Comparison of ENCODE assay signal across 31 cellular contexts in genomic region chr6:36800223-36801095, GRCh38. TPM values are rescaled to one million over a fixed set of nuclear protein-coding genes. Genes with fewer than 3 reads are reported as not detected.
A peak's percentile ranks its signal among the peaks of the same experiment; 100 is the strongest.
DNase-seq lines count a peak whose midpoint lies in the region; TF ChIP-seq lines count a peak whose summit lies in the region.
"Had no signal": no experiment of that assay in that cellular context is flagged by ENCODE, and none has a peak within 500 bp of the region (broad histone marks: within the 10 kb centered on the region; RNA-seq: fewer than 3 reads in every experiment).

No MANE protein-coding gene starts in this region.

- H4K20me1 ChIP-seq in Karpas-422 (ENCODE audit: insufficient read depth, low read depth, low read length) (no peaks in the 10 kb centered on the region), neural progenitor cell (ENCODE audit: low read depth) (no peaks in the 10 kb centered on the region)
- H4K20me1 ChIP-seq: BLaER1 treated with 17β-estradiol and CSF1 and Interleukin-3, amounts not matched to agents 10 nM and 100 nM had no signal

- whole genome bisulfite sequencing in stomach, 5 donors: 69 to 80% (median 73%) methylated on average over 10 of the region's 10 CpGs

- no peak overlapping the region for H2AFZ ChIP-seq in Karpas-422 (ENCODE audit: low read length)
- H2AFZ ChIP-seq in neural progenitor cell (replicated peaks): no peak overlapping the region

- TF ChIP-seq POLR2A in stomach (IDR thresholded peaks at IDR 0.05): no peak

- H3K9ac ChIP-seq in Karpas-422 (ENCODE audit: low read length): no peak overlapping the region
- no peak overlapping the region for H3K9ac ChIP-seq in neural progenitor cell
- H3K9ac ChIP-seq: BLaER1 treated with 17β-estradiol and CSF1 and Interleukin-3, amounts not matched to agents 10 nM and 100 nM had no signal

- H3K9me3 Mint-ChIP-seq in neural progenitor cell: no peaks in the 10 kb centered on the region
- H3K9me3 Mint-ChIP-seq: T-helper 1 cell treated with Interleukin-12 subunit alpha and Interleukin-12 subunit beta and Interleukin-4 antibody, amounts not matched to agents 30 μg/mL and 1 μg/mL, for 36 hours had no signal

- H3K27me3 Mint-ChIP-seq in neural progenitor cell (ENCODE audit: insufficient read depth, low read depth): peaks cover 8% of the 10 kb centered on the region
- H3K27me3 Mint-ChIP-seq: activated naive CD8-positive, alpha-beta T cell had no signal

- TF ChIP-seq EP300 in stomach (IDR thresholded peaks at IDR 0.05): no peak

- peaks cover 9% of the 10 kb centered on the region for H3F3A ChIP-seq in neural progenitor cell (ENCODE audit: low read depth)

- H3K36me3 Mint-ChIP-seq in neural progenitor cell: no peaks in the 10 kb centered on the region
- H3K36me3 Mint-ChIP-seq: activated naive CD8-positive, alpha-beta T cell had no signal

- intact Hi-C loops in stomach (cut with DNase I; ENCODE audit: low total_unique reads): no loop called here

- H3K4me3 ChIP-seq in Karpas-422 (ENCODE audit: low read length): no peak overlapping the region
- no peak overlapping the region for H3K4me3 ChIP-seq in neural progenitor cell
- H3K4me3 ChIP-seq in SJCRH30: no peak overlapping the region
- no peak overlapping the region for H3K4me3 ChIP-seq in stomach
- H3K4me3 ChIP-seq: BLaER1 treated with 17β-estradiol and CSF1 and Interleukin-3, amounts not matched to agents 10 nM and 100 nM; cardiac muscle cell; colonic mucosa; left ventricle myocardium inferior; right atrium auricular region; thoracic aorta had no signal

- H3K36me3 ChIP-seq in Karpas-422 (ENCODE audit: insufficient read depth, low read length): no peaks in the 10 kb centered on the region
- H3K36me3 ChIP-seq in neural progenitor cell: no peaks in the 10 kb centered on the region
- H3K36me3 ChIP-seq in SJCRH30: no peaks in the 10 kb centered on the region
- no peaks in the 10 kb centered on the region for H3K36me3 ChIP-seq in stomach
- H3K36me3 ChIP-seq: BLaER1 treated with 17β-estradiol and CSF1 and Interleukin-3, amounts not matched to agents 10 nM and 100 nM; cardiac muscle cell; colonic mucosa; thoracic aorta had no signal

- H3K4me3 Mint-ChIP-seq in neural progenitor cell: peak overlapping the region; percentile 8
- H3K4me3 Mint-ChIP-seq: activated naive CD8-positive, alpha-beta T cell; T-helper 1 cell treated with Interleukin-12 subunit alpha and Interleukin-12 subunit beta and Interleukin-4 antibody, amounts not matched to agents 30 μg/mL and 1 μg/mL, for 36 hours had no signal

- no peaks in the 10 kb centered on the region for H3K9me3 ChIP-seq in Karpas-422 (ENCODE audit: low read length)
- no peaks in the 10 kb centered on the region for H3K9me3 ChIP-seq in neural progenitor cell (ENCODE audit: low read depth)
- H3K9me3 ChIP-seq in SJCRH30 (replicated peaks): no peaks in the 10 kb centered on the region; the same call in 1 of the 2 replicates
- H3K9me3 ChIP-seq in stomach: no peaks in the 10 kb centered on the region
- H3K9me3 ChIP-seq: BLaER1 treated with 17β-estradiol and CSF1 and Interleukin-3, amounts not matched to agents 10 nM and 100 nM; Caco-2; colonic mucosa; left ventricle myocardium inferior; right atrium auricular region; thoracic aorta had no signal

- H3K79me2 ChIP-seq in Karpas-422 (ENCODE audit: low read length) (no peaks in the 10 kb centered on the region), neural progenitor cell (ENCODE audit: low read depth) (no peaks in the 10 kb centered on the region)

- H3K27me3 ChIP-seq in Karpas-422 (ENCODE audit: low read length): no peaks in the 10 kb centered on the region
- H3K27me3 ChIP-seq in neural progenitor cell: no peaks in the 10 kb centered on the region
- no peaks in the 10 kb centered on the region for H3K27me3 ChIP-seq in SJCRH30
- peaks cover 0 to 4% (median 0%) of the 10 kb centered on the region in 3 donors for H3K27me3 ChIP-seq in stomach
- H3K27me3 ChIP-seq: BLaER1 treated with 17β-estradiol and CSF1 and Interleukin-3, amounts not matched to agents 10 nM and 100 nM; cardiac muscle cell; colonic mucosa; right atrium auricular region had no signal

- no peaks in the 10 kb centered on the region for H3K9me2 ChIP-seq in Karpas-422 (replicated peaks; ENCODE audit: insufficient read depth, low read length)

- no peak overlapping the region for H3K27ac Mint-ChIP-seq in neural progenitor cell
- H3K27ac Mint-ChIP-seq: activated naive CD8-positive, alpha-beta T cell; T-helper 1 cell treated with Interleukin-12 subunit alpha and Interleukin-12 subunit beta and Interleukin-4 antibody, amounts not matched to agents 30 μg/mL and 1 μg/mL, for 36 hours had no signal

- TF ChIP-seq CTCF in neural progenitor cell (IDR thresholded peaks at IDR 0.05) (no peak), stomach (IDR thresholded peaks at IDR 0.05) (no peak)

- H3K27ac ChIP-seq in Karpas-422 (ENCODE audit: low read length): no peak overlapping the region
- no peak overlapping the region for H3K27ac ChIP-seq in neural progenitor cell
- H3K27ac ChIP-seq in SJCRH30: no peak overlapping the region
- H3K27ac ChIP-seq in stomach: no peak overlapping the region
- H3K27ac ChIP-seq: BLaER1 treated with 17β-estradiol and CSF1 and Interleukin-3, amounts not matched to agents 10 nM and 100 nM; cardiac muscle cell; colonic mucosa; left ventricle myocardium inferior; right atrium auricular region; thoracic aorta had no signal

- H3K4me1 Mint-ChIP-seq in neural progenitor cell: peaks cover 23% of the 10 kb centered on the region

- H3K4me1 ChIP-seq in Karpas-422 (ENCODE audit: low read length): peaks cover 3% of the 10 kb centered on the region; the same call in 1 of the 2 replicates
- H3K4me1 ChIP-seq in neural progenitor cell: peaks cover 15% of the 10 kb centered on the region
- no peaks in the 10 kb centered on the region for H3K4me1 ChIP-seq in SJCRH30
- no peaks in the 10 kb centered on the region for H3K4me1 ChIP-seq in stomach
- H3K4me1 ChIP-seq: Caco-2, colonic mucosa, left ventricle myocardium inferior, right atrium auricular region had no signal

- H3K4me2 ChIP-seq in Karpas-422 (ENCODE audit: low read depth, low read length, poor library complexity, severe bottlenecking) (no peak overlapping the region), neural progenitor cell (no peak overlapping the region)
- H3K4me2 ChIP-seq: BLaER1 treated with 17β-estradiol and CSF1 and Interleukin-3, amounts not matched to agents 10 nM and 100 nM had no signal

- peak; percentile 24 for DNase-seq in NCI-H748 (lab: John Stamatoyannopoulos, UW; ENCODE audit: unreplicated experiment)
- DNase-seq in NCI-H748 treated with DMSO at 0.1 percent for 48 hours (lab: John Stamatoyannopoulos, UW): no peak
- peak; percentile 62 for DNase-seq in Karpas-422
- peak; percentile 10 for DNase-seq in RPMI7951 (ENCODE audit: low read depth)
- no peak for DNase-seq in neural progenitor cell (ENCODE audit: low spot score)
- DNase-seq in SJCRH30: no peak
- DNase-seq in stomach: no peak
- DNase-seq: activated CD4-positive, alpha-beta T cell treated with anti-CD3 and anti-CD28 coated beads, Interleukin-2, amount 50 U/mL, for 1 hour; activated CD4-positive, CD25-positive, alpha-beta regulatory T cell; activated effector memory CD4-positive, alpha-beta T cell treated with Interleukin-2 at 50 U/mL for 16 hours; activated T-cell treated with anti-CD3 and anti-CD28 coated beads, Interleukin-2, amount 50 U/mL, for 1 hour; aorta; Caco-2; colonic mucosa; DMS79 treated with DMSO at 0.1 percent for 48 hours; effector CD8-positive, alpha-beta T cell; GDM1; HCEC 1CT; islet precursor cell; Kasumi-1; left ventricle myocardium inferior; NCI-H1694; OCI-M1; stimulated activated CD4-positive, alpha-beta T cell treated with anti-CD3 and anti-CD28 coated beads, Interleukin-2, amount 100 ng/mL, for 24 hours; stimulated activated naive CD8-positive, alpha-beta T cell treated with anti-CD3 and anti-CD28 coated beads, Interleukin-15, Interleukin-2, amounts not matched to agents 100 U/mL and 50 U/mL, for 24 hours had no signal

RNA-seq across cellular contexts. Expression of gene CPNE5, which starts 38.8 kb away (rescaled TPM):
- 0.63 and 2.4 TPM in 2 replicates for total RNA-seq in Karpas-422 (2014; rRNA removed; shearing (Covaris generic); ENCODE audit: low replicate concordance)
- total RNA-seq in RPMI7951 (2014; rRNA removed; shearing (Covaris generic)): not detected in 2 replicates
- total RNA-seq in neural progenitor cell (ENCODE audit: low replicate concordance) (0.56 TPM in 1 of 2 replicates, not detected in the other), stomach (10 to 100 TPM in 2 of 5 donors, 1 to 10 TPM in 2, not detected in 1; 1.2 to 15.9 (median 6.7) TPM)
- total RNA-seq in SJCRH30 (2014; rRNA removed; shearing (Covaris generic)): 0.57 TPM in 1 of 2 replicates, not detected in the other
- polyA plus RNA-seq in stomach: 1 to 10 TPM; 1.5 to 2.4 (median 1.7) TPM
- total RNA-seq: Caco-2 had no signal

Comparison
In these comparisons a context has a peak if more than half of its experiments do, and no peak if none do; other contexts are left out.
1. DNase-seq: peak in NCI-H748 (single experiment), Karpas-422 (single experiment) and RPMI7951 (single experiment); none in NCI-H748 treated with DMSO at 0.1 percent for 48 hours (single experiment), neural progenitor cell (single experiment), SJCRH30 (0 of 2) and stomach (single experiment).